In genomic region chrX:70970482-70970999, GRCh38 we compare ENCODE assay signal across 8 cellular contexts. TPM values are rescaled to one million over a fixed set of nuclear protein-coding genes. Genes with fewer than 3 reads are reported as not detected.
A peak's percentile ranks its signal among the peaks of the same experiment; 100 is the strongest.
DNase-seq lines count a peak whose midpoint lies in the region; ATAC-seq and TF ChIP-seq lines count a peak whose summit lies in the region.

No MANE protein-coding gene starts in this region.

- H3K27ac ChIP-seq in cardiac muscle cell (no peak overlapping the region), right atrium auricular region (no peak overlapping the region)

- no peaks in the 10 kb centered on the region for H3K36me3 Mint-ChIP-seq in stimulated activated effector memory CD8-positive, alpha-beta T cell treated with anti-CD3 and anti-CD28 coated beads, Interleukin-12 subunit alpha, Interleukin-12 subunit beta, amount 100 ng/mL, for 72 hours

- H3K27ac Mint-ChIP-seq in stimulated activated effector memory CD8-positive, alpha-beta T cell treated with anti-CD3 and anti-CD28 coated beads, Interleukin-12 subunit alpha, Interleukin-12 subunit beta, amount 100 ng/mL, for 72 hours, result no peak overlapping the region

- TF ChIP-seq CTCF in cardiac muscle cell (IDR thresholded peaks at IDR 0.05; ENCODE audit: low read depth, low read length) (peak; percentile 29), right atrium auricular region (IDR thresholded peaks at IDR 0.05) (peak in 1 of 2 donors; percentile 36), epithelial cell of proximal tubule (conservative IDR thresholded peaks at IDR 0.05; ENCODE audit: low read depth, low read length) (peak; percentile 36)

- peak; percentile 23 to 36 for DNase-seq in cardiac muscle cell (ENCODE audit: low read depth in 1 of 2, low spot score in 1 of 2)
- no peak for DNase-seq in right atrium auricular region (ENCODE audit: low spot score)
- DNase-seq in NT2/D1 (ENCODE audit: low read depth, low spot score), result peak; percentile 20
- no peak for DNase-seq in epithelial cell of proximal tubule (ENCODE audit: low read depth)
- no peak for DNase-seq in stimulated activated effector memory CD8-positive, alpha-beta T cell treated with anti-CD3 and anti-CD28 coated beads, Interleukin-12 subunit alpha, Interleukin-12 subunit beta, amount 100 ng/mL, for 72 hours (ENCODE audit: low spot score in 2 of 2)
- DNase-seq in sciatic nerve (ENCODE audit: low spot score), result no peak
- DNase-seq in stimulated activated CD4-positive, alpha-beta T cell treated with anti-CD3 and anti-CD28 coated beads, Interleukin-4, amount 100 ng/mL, for 1 hour, result no peak
- no peak for DNase-seq in Ammon's horn (ENCODE audit: low spot score)

- H3K4me1 Mint-ChIP-seq in stimulated activated effector memory CD8-positive, alpha-beta T cell treated with anti-CD3 and anti-CD28 coated beads, Interleukin-12 subunit alpha, Interleukin-12 subunit beta, amount 100 ng/mL, for 72 hours, result no peaks in the 10 kb centered on the region

- intact Hi-C loops in sciatic nerve (cut with DNase I), result no loop called here

- H3K4me3 Mint-ChIP-seq in stimulated activated effector memory CD8-positive, alpha-beta T cell treated with anti-CD3 and anti-CD28 coated beads, Interleukin-12 subunit alpha, Interleukin-12 subunit beta, amount 100 ng/mL, for 72 hours, result peak overlapping the region; percentile 36

- H3K9me3 ChIP-seq in cardiac muscle cell (ENCODE audit: low read depth) (no peaks in the 10 kb centered on the region), right atrium auricular region (no peaks in the 10 kb centered on the region), NT2/D1 (ENCODE audit: insufficient read depth, low read length) (no peaks in the 10 kb centered on the region)

- H3K4me3 ChIP-seq in cardiac muscle cell (no peak overlapping the region), right atrium auricular region (no peak overlapping the region), NT2/D1 (ENCODE audit: insufficient read length, low read depth) (no peak overlapping the region), epithelial cell of proximal tubule (ENCODE audit: low read depth, low read length) (no peak overlapping the region)

- H3K36me3 ChIP-seq in cardiac muscle cell (no peaks in the 10 kb centered on the region), right atrium auricular region (no peaks in the 10 kb centered on the region), NT2/D1 (ENCODE audit: insufficient read depth, insufficient read length, low read length) (no peaks in the 10 kb centered on the region)

- H3K9ac ChIP-seq in NT2/D1 (ENCODE audit: insufficient read length, low read depth), result peak overlapping the region; percentile 61

- no peaks in the 10 kb centered on the region for H3K27me3 ChIP-seq in cardiac muscle cell
- H3K27me3 ChIP-seq in right atrium auricular region, result no peaks in the 10 kb centered on the region
- no peaks in the 10 kb centered on the region for H3K27me3 ChIP-seq in NT2/D1 (ENCODE audit: insufficient read depth, insufficient read length)

- H3K4me1 ChIP-seq in cardiac muscle cell (ENCODE audit: low read depth) (no peaks in the 10 kb centered on the region), right atrium auricular region (no peaks in the 10 kb centered on the region), NT2/D1 (ENCODE audit: insufficient read depth, insufficient read length) (peaks cover 2% of the 10 kb centered on the region)

- ATAC-seq in stimulated activated effector memory CD8-positive, alpha-beta T cell treated with anti-CD3 and anti-CD28 coated beads, Interleukin-12 subunit alpha, Interleukin-12 subunit beta, amount 100 ng/mL, for 72 hours, result no peak
- ATAC-seq in sciatic nerve, result no peak

- no peaks in the 10 kb centered on the region for H3K9me3 Mint-ChIP-seq in stimulated activated effector memory CD8-positive, alpha-beta T cell treated with anti-CD3 and anti-CD28 coated beads, Interleukin-12 subunit alpha, Interleukin-12 subunit beta, amount 100 ng/mL, for 72 hours

RNA-seq across cellular contexts. Expression of gene SLC7A3, which starts 39.6 kb away (rescaled TPM):
- 3.6 and 6.0 TPM in 2 replicates for total RNA-seq in cardiac muscle cell
- polyA plus RNA-seq in cardiac muscle cell, result 4.7 and 5.4 TPM in 2 replicates
- total RNA-seq in right atrium auricular region, result not detected
- 0.07 TPM in 1 of 2 replicates, not detected in the other for total RNA-seq in epithelial cell of proximal tubule
- total RNA-seq in sciatic nerve, result 0.31 TPM

Comparison
In these comparisons a context has a peak if more than half of its experiments do, and no peak if none do; other contexts are left out.
1. DNase-seq: peak in cardiac muscle cell (2 of 2) and NT2/D1 (single experiment); none in right atrium auricular region (single experiment), epithelial cell of proximal tubule (single experiment), stimulated activated effector memory CD8-positive, alpha-beta T cell treated with anti-CD3 and anti-CD28 coated beads, Interleukin-12 subunit alpha, Interleukin-12 subunit beta, amount 100 ng/mL, for 72 hours (0 of 2), sciatic nerve (single experiment), stimulated activated CD4-positive, alpha-beta T cell treated with anti-CD3 and anti-CD28 coated beads, Interleukin-4, amount 100 ng/mL, for 1 hour (single experiment) and Ammon's horn (single experiment).